ENCODE assay signal across 8 cellular contexts in the genomic region with DNA sequence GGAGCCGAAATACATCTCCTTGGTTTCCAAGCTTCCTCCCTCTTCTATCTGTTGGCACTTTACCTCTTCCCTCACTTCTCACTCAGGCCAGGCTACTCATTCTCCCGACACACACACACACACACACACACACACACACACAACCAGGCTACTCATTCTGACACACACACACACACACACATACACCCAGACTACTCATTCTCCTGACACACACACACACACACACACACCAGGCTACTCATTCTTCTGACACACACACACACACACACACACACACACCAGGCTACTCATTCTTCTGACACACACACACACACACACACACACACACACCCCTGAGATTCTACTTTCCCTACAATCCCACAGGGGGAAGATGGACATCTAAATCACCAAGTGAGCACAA. TPM values are rescaled to one million over a fixed set of nuclear protein-coding genes. Genes with fewer than 3 reads are reported as not detected.
A peak's percentile ranks its signal among the peaks of the same experiment; 100 is the strongest.
DNase-seq lines count a peak whose midpoint lies in the region; ATAC-seq and TF ChIP-seq lines count a peak whose summit lies in the region.
"Not testable (repeated sequence)": the region's sequence is repeated elsewhere in the genome, so short reads cannot be mapped to it uniquely, and the experiment has no call there.

No MANE protein-coding gene starts in this region.

- TF ChIP-seq POLR2A in thyroid gland (IDR thresholded peaks at IDR 0.05) = not testable (repeated sequence)

- not testable (repeated sequence) for TF ChIP-seq CTCF in neural progenitor cell (IDR thresholded peaks at IDR 0.05); thyroid gland (IDR thresholded peaks at IDR 0.05)

- H3K79me2 ChIP-seq in neural progenitor cell (ENCODE audit: low read depth) = not testable (repeated sequence)

- DNase-seq in ELR (ENCODE audit: low read depth) (peak; percentile 30), M059J (ENCODE audit: low read depth) (peak; percentile 15), fibroblast of gingiva (ENCODE audit: low read depth) (peak; percentile 36), iris pigment epithelial cell (ENCODE audit: low read depth) (peak; percentile 79), thyroid gland (peak; percentile 26 to 50)
- DNase-seq in activated naive CD8-positive, alpha-beta T cell treated with anti-CD3 and anti-CD28 coated beads, Interleukin-2, amount 10 ng/mL, durations not matched to agents 7 days and 5 days; central memory CD8-positive, alpha-beta T cell (ENCODE audit: low spot score in 2 of 2); neural progenitor cell (ENCODE audit: low spot score): not testable (repeated sequence)

- intact Hi-C loops in thyroid gland (cut with DNase I) = not testable (repeated sequence)

- H3K4me3 Mint-ChIP-seq in activated naive CD8-positive, alpha-beta T cell treated with anti-CD3 and anti-CD28 coated beads, Interleukin-2, amount 10 ng/mL, durations not matched to agents 7 days and 5 days; central memory CD8-positive, alpha-beta T cell; neural progenitor cell: not testable (repeated sequence)

- not testable (repeated sequence) for H3K27me3 Mint-ChIP-seq in activated naive CD8-positive, alpha-beta T cell treated with anti-CD3 and anti-CD28 coated beads, Interleukin-2, amount 10 ng/mL, durations not matched to agents 7 days and 5 days; central memory CD8-positive, alpha-beta T cell; neural progenitor cell (ENCODE audit: insufficient read depth, low read depth)

- H3K9ac ChIP-seq in neural progenitor cell = not testable (repeated sequence)

- H3K36me3 Mint-ChIP-seq in activated naive CD8-positive, alpha-beta T cell treated with anti-CD3 and anti-CD28 coated beads, Interleukin-2, amount 10 ng/mL, durations not matched to agents 7 days and 5 days = peaks cover 26% of the 10 kb centered on the region
- peaks cover 46% of the 10 kb centered on the region for H3K36me3 Mint-ChIP-seq in central memory CD8-positive, alpha-beta T cell (ENCODE audit: insufficient read depth)
- H3K36me3 Mint-ChIP-seq in neural progenitor cell = peaks cover 12% of the 10 kb centered on the region

- H3K27ac ChIP-seq in neural progenitor cell = not testable (repeated sequence)
- peak overlapping the region in 1 of 3 donors; percentile 10 for H3K27ac ChIP-seq in thyroid gland

- not testable (repeated sequence) for H3K4me3 ChIP-seq in neural progenitor cell; thyroid gland (replicated peaks in 1 of 3)

- H3K36me3 ChIP-seq in neural progenitor cell = not testable (repeated sequence)
- H3K36me3 ChIP-seq in thyroid gland = peaks cover 6 to 26% of the 10 kb centered on the region in 2 donors

- not testable (repeated sequence) for H3F3A ChIP-seq in neural progenitor cell (ENCODE audit: low read depth)

- peak overlapping the region; percentile 71 for H3K27ac Mint-ChIP-seq in activated naive CD8-positive, alpha-beta T cell treated with anti-CD3 and anti-CD28 coated beads, Interleukin-2, amount 10 ng/mL, durations not matched to agents 7 days and 5 days
- peak overlapping the region; percentile 13 for H3K27ac Mint-ChIP-seq in central memory CD8-positive, alpha-beta T cell (ENCODE audit: low read depth)
- peak overlapping the region; percentile 31 for H3K27ac Mint-ChIP-seq in neural progenitor cell

- POLR2A ChIA-PET in activated naive CD8-positive, alpha-beta T cell treated with anti-CD3 and anti-CD28 coated beads, Interleukin-2, amount 10 ng/mL, durations not matched to agents 7 days and 5 days (lab: Charles Lee) = interaction anchor here (0.7 kb wide), 1 partner anchor 10 kb away, joined by 5 read pairs; a partner anchor contains a TSS

- not testable (repeated sequence) for H3K9me3 Mint-ChIP-seq in activated naive CD8-positive, alpha-beta T cell treated with anti-CD3 and anti-CD28 coated beads, Interleukin-2, amount 10 ng/mL, durations not matched to agents 7 days and 5 days; central memory CD8-positive, alpha-beta T cell; neural progenitor cell

- WGBS in thyroid gland, 2 donors = 58 to 65% methylated on average over 2 of the region's 2 CpGs

- not testable (repeated sequence) for H3K27me3 ChIP-seq in neural progenitor cell, thyroid gland

- not testable (repeated sequence) for H4K20me1 ChIP-seq in neural progenitor cell (ENCODE audit: low read depth)

- ATAC-seq in activated naive CD8-positive, alpha-beta T cell treated with anti-CD3 and anti-CD28 coated beads, Interleukin-2, amount 10 ng/mL, durations not matched to agents 7 days and 5 days (ENCODE audit: low read depth); central memory CD8-positive, alpha-beta T cell (replicated peaks; ENCODE audit: extremely low read depth, poor library complexity, severe bottlenecking): not testable (repeated sequence)

- H3K4me1 ChIP-seq in neural progenitor cell = not testable (repeated sequence)
- H3K4me1 ChIP-seq in thyroid gland = peaks cover 0 to 16% of the 10 kb centered on the region in 2 donors

- not testable (repeated sequence) for H3K9me3 ChIP-seq in neural progenitor cell (ENCODE audit: low read depth); thyroid gland

- H3K4me1 Mint-ChIP-seq in activated naive CD8-positive, alpha-beta T cell treated with anti-CD3 and anti-CD28 coated beads, Interleukin-2, amount 10 ng/mL, durations not matched to agents 7 days and 5 days; neural progenitor cell: not testable (repeated sequence)
- H3K4me1 Mint-ChIP-seq in central memory CD8-positive, alpha-beta T cell = peaks cover 27% of the 10 kb centered on the region

- not testable (repeated sequence) for H2AFZ ChIP-seq in neural progenitor cell (replicated peaks)

- not testable (repeated sequence) for H3K4me2 ChIP-seq in neural progenitor cell

RNA-seq across cellular contexts. Expression of a gene that starts 10.4 kb away (rescaled TPM):
- 14.8 and 28.7 TPM in 2 replicates for total RNA-seq in M059J (2014; rRNA removed; shearing (Covaris generic))
- total RNA-seq in activated naive CD8-positive, alpha-beta T cell treated with anti-CD3 and anti-CD28 coated beads, Interleukin-2, amount 10 ng/mL, durations not matched to agents 7 days and 5 days = 10 to 100 TPM; 88.6 to 91.5 TPM
- 16.1 and 17.3 TPM in 2 replicates for total RNA-seq in neural progenitor cell (ENCODE audit: low replicate concordance)
- 10 to 100 TPM; 47.6 to 66.8 (median 51.3) TPM for total RNA-seq in thyroid gland

RNA-seq across cellular contexts. Expression of a gene that starts 55.3 kb away (rescaled TPM):
- total RNA-seq in M059J (2014; rRNA removed; shearing (Covaris generic)) = 9.3 and 16.7 TPM in 2 replicates
- total RNA-seq in activated naive CD8-positive, alpha-beta T cell treated with anti-CD3 and anti-CD28 coated beads, Interleukin-2, amount 10 ng/mL, durations not matched to agents 7 days and 5 days = 10 to 100 TPM; 33.9 to 40.8 TPM
- total RNA-seq in neural progenitor cell (ENCODE audit: low replicate concordance) (35.4 and 40.0 TPM in 2 replicates), thyroid gland (100 to 1,000 TPM in 1 of 4 donors, 10 to 100 TPM in 3; 52.8 to 101 (median 69.1) TPM)

Comparison
In these comparisons a context has a peak if more than half of its experiments do, and no peak if none do; other contexts are left out.
1. H3K27ac Mint-ChIP-seq: peak in every context shown above with its lines; median percentile 71 in activated naive CD8-positive, alpha-beta T cell treated with anti-CD3 and anti-CD28 coated beads, Interleukin-2, amount 10 ng/mL, durations not matched to agents 7 days and 5 days; 31 in neural progenitor cell; 13 in central memory CD8-positive, alpha-beta T cell.